In the genomic region with DNA sequence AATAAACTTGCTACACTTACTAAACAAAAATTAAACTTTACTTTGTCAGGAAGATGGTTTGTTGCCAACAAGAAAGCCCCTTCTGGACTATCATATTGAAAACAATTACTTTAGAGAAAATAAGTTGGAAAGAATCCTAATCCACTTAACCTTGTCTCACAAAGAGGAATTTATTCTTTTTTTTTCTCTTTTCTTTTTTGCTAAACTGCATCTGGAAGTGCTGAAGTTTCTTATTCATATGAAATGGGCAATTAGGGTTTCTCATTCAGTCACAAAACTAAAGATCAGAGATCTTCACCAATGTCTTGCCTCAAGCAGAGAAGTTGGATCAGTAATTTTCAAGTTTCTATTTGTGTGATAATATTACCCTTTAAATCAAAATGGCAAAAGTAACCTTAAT, we compare ENCODE assay signal across 25 cellular contexts.
"Had no signal": no experiment of that assay in that cellular context is flagged by ENCODE, and none has a peak within 500 bp of the region (broad histone marks: within the 10 kb centered on the region; RNA-seq: fewer than 3 reads in every experiment).

No MANE protein-coding gene starts in this region.

- H3K27me3 ChIP-seq: colonic mucosa, esophagus muscularis mucosa, esophagus squamous epithelium, foreskin keratinocyte, gastroesophageal sphincter had no signal

- H3K27ac Mint-ChIP-seq: dendritic cell treated with granulocyte-macrophage colony-stimulating factor and Interleukin-4, amounts not matched to agents 40 ng/mL and 50 ng/mL, for 4 days; effector memory CD8-positive, alpha-beta T cell; endodermal cell had no signal

- H3K27ac ChIP-seq: colonic mucosa, coronary artery, dorsolateral prefrontal cortex, epithelial cell of prostate, esophagus muscularis mucosa, esophagus squamous epithelium, foreskin keratinocyte, gastrocnemius medialis, gastroesophageal sphincter, heart left ventricle, heart right ventricle had no signal

- H3K4me3 Mint-ChIP-seq: dendritic cell treated with granulocyte-macrophage colony-stimulating factor and Interleukin-4, amounts not matched to agents 40 ng/mL and 50 ng/mL, for 4 days; effector memory CD8-positive, alpha-beta T cell; endodermal cell had no signal

- ATAC-seq: effector memory CD8-positive, alpha-beta T cell; esophagus mucosa; foreskin keratinocyte; gastrocnemius medialis; gastroesophageal sphincter; heart left ventricle; heart right ventricle had no signal

- H3K27me3 Mint-ChIP-seq: dendritic cell treated with granulocyte-macrophage colony-stimulating factor and Interleukin-4, amounts not matched to agents 40 ng/mL and 50 ng/mL, for 4 days; effector memory CD8-positive, alpha-beta T cell had no signal

- DNase-seq: colonic mucosa; cortex of kidney; dermis blood vessel endothelial cell; dorsolateral prefrontal cortex; effector CD4-positive, alpha-beta T cell; effector CD8-positive, alpha-beta T cell; effector memory CD4-positive, alpha-beta T cell; effector memory CD8-positive, alpha-beta T cell; endodermal cell; erythroblast; esophagus squamous epithelium; foreskin fibroblast; foreskin keratinocyte; foreskin melanocyte; gastrocnemius medialis; glutamatergic neuron; head of caudate nucleus; heart left ventricle; heart right ventricle had no signal

- H3K9me3 Mint-ChIP-seq: dendritic cell treated with granulocyte-macrophage colony-stimulating factor and Interleukin-4, amounts not matched to agents 40 ng/mL and 50 ng/mL, for 4 days had no signal

- H3K4me1 ChIP-seq: colonic mucosa, esophagus muscularis mucosa, esophagus squamous epithelium, foreskin keratinocyte, gastrocnemius medialis, gastroesophageal sphincter, heart left ventricle, heart right ventricle had no signal

- H3K4me3 ChIP-seq: colonic mucosa, coronary artery, dorsolateral prefrontal cortex, esophagus muscularis mucosa, esophagus squamous epithelium, gastrocnemius medialis, gastroesophageal sphincter, heart left ventricle, heart right ventricle had no signal

- H3K36me3 ChIP-seq: colonic mucosa, esophagus muscularis mucosa, esophagus squamous epithelium, gastrocnemius medialis, gastroesophageal sphincter, heart left ventricle, heart right ventricle had no signal
